Comparison of ENCODE assay signal across 10 cellular contexts in genomic region chr12:29152223-29152868, GRCh38. TPM values are rescaled to one million over a fixed set of nuclear protein-coding genes. Genes with fewer than 3 reads are reported as not detected.
DNase-seq lines count a peak whose midpoint lies in the region; ATAC-seq and TF ChIP-seq lines count a peak whose summit lies in the region.
"Had no signal": no experiment of that assay in that cellular context is flagged by ENCODE, and none has a peak within 500 bp of the region (broad histone marks: within the 10 kb centered on the region; RNA-seq: fewer than 3 reads in every experiment).

No MANE protein-coding gene starts in this region.

- no peaks in the 10 kb centered on the region for H3K36me3 Mint-ChIP-seq in CD8-positive, alpha-beta T cell

- intact Hi-C loops in CD8-positive, alpha-beta T cell (cut with DNase I, micrococcal nuclease) = no loop called here

- H3K27ac ChIP-seq in BLaER1 treated with 17β-estradiol and CSF1 and Interleukin-3, amounts not matched to agents 10 nM and 100 nM = peak overlapping the region in 8 of 11 experiments; percentile 20 to 55 (median 34); a peak in 11 of 22 replicates
- no peak overlapping the region for H3K27ac ChIP-seq in CD8-positive, alpha-beta T cell (ENCODE audit: low read depth, low read length)

- H3K4me1 ChIP-seq in BLaER1 treated with 17β-estradiol and CSF1 and Interleukin-3, amounts not matched to agents 10 nM and 100 nM = peaks cover 51 to 85% (median 75%) of the 10 kb centered on the region in 10 experiments
- peaks cover 13% of the 10 kb centered on the region for H3K4me1 ChIP-seq in CD8-positive, alpha-beta T cell (ENCODE audit: insufficient read depth, low read length)

- H3K36me3 ChIP-seq in BLaER1 treated with 17β-estradiol and CSF1 and Interleukin-3, amounts not matched to agents 10 nM and 100 nM = peaks cover 0 to 5% (median 0%) of the 10 kb centered on the region in 11 experiments; a peak in 1 of 22 replicates
- no peaks in the 10 kb centered on the region for H3K36me3 ChIP-seq in CD8-positive, alpha-beta T cell (ENCODE audit: insufficient read depth, low read length)

- H3K9ac ChIP-seq in BLaER1 treated with 17β-estradiol and CSF1 and Interleukin-3, amounts not matched to agents 10 nM and 100 nM = 0 out of 22 replicates have a peak overlapping the region, but pooled peaks of 1 of the 11 experiments have one; percentile 28

- H3K27me3 ChIP-seq in BLaER1 treated with 17β-estradiol and CSF1 and Interleukin-3, amounts not matched to agents 10 nM and 100 nM = peaks cover 0 to 68% (median 0%) of the 10 kb centered on the region in 11 experiments; a peak in 6 of 22 replicates
- H3K27me3 ChIP-seq in CD8-positive, alpha-beta T cell (ENCODE audit: insufficient read depth, low read length) = no peaks in the 10 kb centered on the region

- H3K27me3 Mint-ChIP-seq in CD8-positive, alpha-beta T cell (ENCODE audit: low read depth) = peaks cover 8% of the 10 kb centered on the region
- H3K27me3 Mint-ChIP-seq: activated naive CD8-positive, alpha-beta T cell treated with anti-CD3 and anti-CD28 coated beads, Interleukin-2, amount 10 ng/mL, durations not matched to agents 7 days and 5 days had no signal

- H3K9me3 ChIP-seq in BLaER1 treated with 17β-estradiol and CSF1 and Interleukin-3, amounts not matched to agents 10 nM and 100 nM (replicated peaks in 1 of 11) = no peaks in the 10 kb centered on the region
- H3K9me3 ChIP-seq in CD8-positive, alpha-beta T cell (ENCODE audit: low read length) = no peaks in the 10 kb centered on the region

- DNase-seq in SKM-1 treated with dmso at 0.1 percent for 144 hours (lab: John Stamatoyannopoulos, UW; ENCODE audit: unreplicated experiment) (peak; percentile 51), left lobe of liver (ENCODE audit: low spot score) (no peak), cerebellum (ENCODE audit: low spot score) (no peak), COR-L47 (lab: John Stamatoyannopoulos, UW) (no peak)
- DNase-seq in CD8-positive, alpha-beta T cell = no peak
- DNase-seq: activated naive CD8-positive, alpha-beta T cell treated with anti-CD3 and anti-CD28 coated beads, Interleukin-2, amount 10 ng/mL, durations not matched to agents 7 days and 5 days; stimulated activated naive CD4-positive, alpha-beta T cell had no signal

- POLR2A ChIA-PET in CD8-positive, alpha-beta T cell (lab: Charles Lee) = no interaction called here

- no peak for TF ChIP-seq CTCF in CD8-positive, alpha-beta T cell (IDR thresholded peaks at IDR 0.05)

- peak overlapping the region; percentile 26 to 97 (median 87); a peak in 21 of 22 replicates for H3K4me2 ChIP-seq in BLaER1 treated with 17β-estradiol and CSF1 and Interleukin-3, amounts not matched to agents 10 nM and 100 nM

- no peak overlapping the region for H3K4me3 ChIP-seq in BLaER1 treated with 17β-estradiol and CSF1 and Interleukin-3, amounts not matched to agents 10 nM and 100 nM
- H3K4me3 ChIP-seq in CD8-positive, alpha-beta T cell (ENCODE audit: low read depth, low read length) = no peak overlapping the region

- H3K9me3 Mint-ChIP-seq in CD8-positive, alpha-beta T cell = no peaks in the 10 kb centered on the region
- H3K9me3 Mint-ChIP-seq: activated naive CD8-positive, alpha-beta T cell treated with anti-CD3 and anti-CD28 coated beads, Interleukin-2, amount 10 ng/mL, durations not matched to agents 7 days and 5 days had no signal

- 0 out of 22 replicates have a peak, but pooled peaks cover 0 to 6% (median 0%) of the 10 kb centered on the region in 11 experiments for H4K20me1 ChIP-seq in BLaER1 treated with 17β-estradiol and CSF1 and Interleukin-3, amounts not matched to agents 10 nM and 100 nM

- no peak overlapping the region for H3K4me3 Mint-ChIP-seq in CD8-positive, alpha-beta T cell
- H3K4me3 Mint-ChIP-seq: activated naive CD8-positive, alpha-beta T cell treated with anti-CD3 and anti-CD28 coated beads, Interleukin-2, amount 10 ng/mL, durations not matched to agents 7 days and 5 days had no signal

- peak; percentile 95 for ATAC-seq in GM19455 (IDR thresholded peaks at IDR 0.05; ENCODE audit: unreplicated experiment)
- peak; percentile 92 for ATAC-seq in HG03095 (IDR thresholded peaks at IDR 0.05; ENCODE audit: unreplicated experiment)
- no peak for ATAC-seq in left lobe of liver
- no peak for ATAC-seq in CD8-positive, alpha-beta T cell

- H3K4me1 Mint-ChIP-seq in CD8-positive, alpha-beta T cell (ENCODE audit: low read depth) = peaks cover 13% of the 10 kb centered on the region

- CTCF ChIA-PET in CD8-positive, alpha-beta T cell (lab: Charles Lee) = no interaction called here

- H3K27ac Mint-ChIP-seq in CD8-positive, alpha-beta T cell = no peak overlapping the region
- H3K27ac Mint-ChIP-seq: activated naive CD8-positive, alpha-beta T cell treated with anti-CD3 and anti-CD28 coated beads, Interleukin-2, amount 10 ng/mL, durations not matched to agents 7 days and 5 days had no signal

RNA-seq across cellular contexts. Expression of gene FAR2, which starts 3.3 kb away (rescaled TPM):
- total RNA-seq in left lobe of liver = 1.1 TPM
- total RNA-seq in CD8-positive, alpha-beta T cell = under 1 TPM; 0.24 to 0.86 TPM
- total RNA-seq in cerebellum = 41.4 TPM

Comparison
In these comparisons a context has a peak if more than half of its experiments do, and no peak if none do; other contexts are left out.
1. ATAC-seq: peak in GM19455 (single experiment) and HG03095 (single experiment); none in left lobe of liver (single experiment) and CD8-positive, alpha-beta T cell (single experiment).
2. RNA of gene FAR2, which starts 3.3 kb away (total RNA-seq): 41.4 TPM in cerebellum (single experiment); 1.1 TPM in left lobe of liver (single experiment) and 0.24 to 0.86 TPM in CD8-positive, alpha-beta T cell; every median in the first group is over 10 times any median in the second.